Comparison of ENCODE assay signal across 44 cellular contexts in the genomic region with DNA sequence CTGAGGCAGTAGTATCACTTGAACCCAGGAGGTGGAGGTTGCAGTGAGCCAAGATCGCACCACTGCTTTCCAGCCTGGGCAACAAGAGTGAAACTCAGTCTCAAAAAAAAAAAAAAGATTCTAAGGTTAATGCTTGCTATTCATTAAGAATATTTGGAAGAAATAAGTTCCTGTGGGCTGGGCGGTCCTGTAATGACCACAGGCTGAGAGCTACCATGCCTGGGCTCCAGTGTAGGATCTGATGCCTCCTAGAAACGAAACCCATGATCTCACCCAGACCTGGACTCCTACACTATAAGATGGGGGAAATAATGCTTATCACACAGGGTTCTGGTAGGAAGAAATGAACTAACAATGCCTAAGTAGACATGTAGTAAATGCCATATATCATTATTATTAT. TPM values are rescaled to one million over a fixed set of nuclear protein-coding genes. Genes with fewer than 3 reads are reported as not detected.
"Had no signal": no experiment of that assay in that cellular context is flagged by ENCODE, and none has a peak within 500 bp of the region (broad histone marks: within the 10 kb centered on the region; RNA-seq: fewer than 3 reads in every experiment).

No MANE protein-coding gene starts in this region.

- H3K36me3 ChIP-seq: brain microvascular endothelial cell, breast epithelium had no signal

- H3K36me3 Mint-ChIP-seq: activated naive CD8-positive, alpha-beta T cell; activated naive CD8-positive, alpha-beta T cell treated with anti-CD3 and anti-CD28 coated beads, Interleukin-2, amount 10 ng/mL, durations not matched to agents 7 days and 5 days had no signal

- DNase-seq: activated effector memory CD4-positive, alpha-beta T cell treated with anti-CD3 and anti-CD28 coated beads, Interleukin-2, amount 50 U/mL, for 16 hours; activated effector memory CD4-positive, alpha-beta T cell treated with Interleukin-2 at 50 U/mL for 16 hours; activated gamma-delta T cell; activated gamma-delta T cell treated with Interleukin-2 at 50 U/mL for 16 hours; activated naive CD4-positive, alpha-beta T cell; activated naive CD4-positive, alpha-beta T cell treated with anti-CD3 and anti-CD28 coated beads for 36 hours; activated naive CD4-positive, alpha-beta T cell treated with anti-CD3 and anti-CD28 coated beads, Interleukin-2, amount 10 ng/mL, durations not matched to agents 7 days and 5 days; activated naive CD4-positive, alpha-beta T cell treated with anti-CD3 and anti-CD28 coated beads, Interleukin-2, amount 50 U/mL, for 16 hours; activated naive CD4-positive, alpha-beta T cell treated with Interleukin-2 at 50 U/mL for 16 hours; activated naive CD8-positive, alpha-beta T cell treated with anti-CD3 and anti-CD28 coated beads for 36 hours; activated naive CD8-positive, alpha-beta T cell treated with anti-CD3 and anti-CD28 coated beads, Interleukin-2, amount 10 ng/mL, durations not matched to agents 7 days and 5 days; activated naive CD8-positive, alpha-beta T cell treated with anti-CD3 and anti-CD28 coated beads, Interleukin-2, amount 50 U/mL, for 24 hours; activated T-cell treated with anti-CD3 and anti-CD28 coated beads, Interleukin-2, amount 50 U/mL, for 1 hour; activated T-cell treated with anti-CD3 and anti-CD28 coated beads, Interleukin-2, amount 50 U/mL, for 24 hours; activated T-cell treated with anti-CD3 and anti-CD28 coated beads, Interleukin-2, amount 50 U/mL, for 4 hours; activated T-cell treated with anti-CD3 and anti-CD28 coated beads, Interleukin-2, amount 50 U/mL, for 48 hours; activated T-cell treated with anti-CD3 and anti-CD28 coated beads, Interleukin-2, amount 50 U/mL, for 72 hours; adrenal gland; amniotic stem cell; amygdala; anterior cingulate cortex; aorta; body of pancreas; brain microvascular endothelial cell; caudate nucleus; central memory CD4-positive, alpha-beta T cell; cerebellar nuclear complex had no signal

- H3K4me3 ChIP-seq: adrenal gland, ascending aorta, body of pancreas, breast epithelium, cardiac muscle cell had no signal

- H3K4me1 ChIP-seq: adrenal gland, ascending aorta, body of pancreas, breast epithelium had no signal

- H3K27ac Mint-ChIP-seq: activated naive CD4-positive, alpha-beta T cell treated with anti-CD3 and anti-CD28 coated beads for 36 hours; activated naive CD4-positive, alpha-beta T cell treated with anti-CD3 and anti-CD28 coated beads, Interleukin-2, amount 10 ng/mL, durations not matched to agents 7 days and 5 days; activated naive CD4-positive, alpha-beta T cell treated with anti-CD3 and anti-CD28 coated beads, Interleukin-2, amount 50 U/mL, for 24 hours; activated naive CD4-positive, alpha-beta T cell treated with anti-CD3 and anti-CD28 coated beads, Interleukin-2, amount 50 U/mL, for 72 hours; activated naive CD8-positive, alpha-beta T cell; activated naive CD8-positive, alpha-beta T cell treated with anti-CD3 and anti-CD28 coated beads for 36 hours; activated naive CD8-positive, alpha-beta T cell treated with anti-CD3 and anti-CD28 coated beads, Interleukin-2, amount 10 ng/mL, durations not matched to agents 7 days and 5 days; activated naive CD8-positive, alpha-beta T cell treated with anti-CD3 and anti-CD28 coated beads, Interleukin-2, amount 50 U/mL, for 24 hours; activated T-cell treated with anti-CD3 and anti-CD28 coated beads, Interleukin-2, amount 50 U/mL, for 24 hours; activated T-cell treated with anti-CD3 and anti-CD28 coated beads, Interleukin-2, amount 50 U/mL, for 72 hours; activated T-helper 17 cell treated with anti-CD3 and anti-CD28 coated beads, Interleukin-2, amount 50 U/mL, for 72 hours; activated T-helper 2 cell treated with anti-CD3 and anti-CD28 coated beads, Interferon-gamma antibody, Interleukin-2, Interleukin-4, amounts not matched to agents 10 μg/mL and 5 μg/mL and 100 μg/mL, durations not matched to agents 14 hours and 24 hours and 36 hours; brain had no signal

- ATAC-seq: activated naive CD4-positive, alpha-beta T cell treated with anti-CD3 and anti-CD28 coated beads, Interleukin-2, amount 50 U/mL, for 72 hours; activated naive CD8-positive, alpha-beta T cell treated with anti-CD3 and anti-CD28 coated beads, Interleukin-2, amount 50 U/mL, for 24 hours; activated T-cell treated with anti-CD3 and anti-CD28 coated beads, Interleukin-2, amount 50 U/mL, for 4 hours; activated T-cell treated with anti-CD3 and anti-CD28 coated beads, Interleukin-2, amount 50 U/mL, for 72 hours; activated T-helper 17 cell treated with anti-CD3 and anti-CD28 coated beads, Interleukin-2, amount 50 U/mL, for 72 hours; body of pancreas had no signal

- H3K4me1 Mint-ChIP-seq: activated naive CD4-positive, alpha-beta T cell treated with anti-CD3 and anti-CD28 coated beads, Interleukin-2, amount 10 ng/mL, durations not matched to agents 7 days and 5 days; activated naive CD4-positive, alpha-beta T cell treated with anti-CD3 and anti-CD28 coated beads, Interleukin-2, amount 50 U/mL, for 24 hours; activated naive CD8-positive, alpha-beta T cell treated with anti-CD3 and anti-CD28 coated beads, Interleukin-2, amount 10 ng/mL, durations not matched to agents 7 days and 5 days; activated naive CD8-positive, alpha-beta T cell treated with anti-CD3 and anti-CD28 coated beads, Interleukin-2, amount 50 U/mL, for 24 hours; activated T-helper 17 cell treated with anti-CD3 and anti-CD28 coated beads, Interleukin-2, amount 50 U/mL, for 72 hours; brain; central memory CD8-positive, alpha-beta T cell had no signal

- H3K27ac ChIP-seq: adrenal gland, ascending aorta, body of pancreas, brain microvascular endothelial cell, breast epithelium, cardiac muscle cell had no signal

- H3K4me3 Mint-ChIP-seq: activated naive CD4-positive, alpha-beta T cell treated with anti-CD3 and anti-CD28 coated beads for 36 hours; activated naive CD4-positive, alpha-beta T cell treated with anti-CD3 and anti-CD28 coated beads, Interleukin-2, amount 10 ng/mL, durations not matched to agents 7 days and 5 days; activated naive CD4-positive, alpha-beta T cell treated with anti-CD3 and anti-CD28 coated beads, Interleukin-2, amount 50 U/mL, for 24 hours; activated naive CD8-positive, alpha-beta T cell; activated naive CD8-positive, alpha-beta T cell treated with anti-CD3 and anti-CD28 coated beads for 36 hours; activated naive CD8-positive, alpha-beta T cell treated with anti-CD3 and anti-CD28 coated beads, Interleukin-2, amount 10 ng/mL, durations not matched to agents 7 days and 5 days; activated naive CD8-positive, alpha-beta T cell treated with anti-CD3 and anti-CD28 coated beads, Interleukin-2, amount 50 U/mL, for 24 hours; activated T-cell treated with anti-CD3 and anti-CD28 coated beads, Interleukin-2, amount 50 U/mL, for 24 hours; activated T-cell treated with anti-CD3 and anti-CD28 coated beads, Interleukin-2, amount 50 U/mL, for 4 hours; activated T-cell treated with anti-CD3 and anti-CD28 coated beads, Interleukin-2, amount 50 U/mL, for 72 hours; activated T-helper 1 cell treated with anti-CD3 and anti-CD28 coated beads, Interleukin-12 subunit alpha, Interleukin-12 subunit beta, Interleukin-2, Interleukin-4 antibody, amounts not matched to agents 30 ng/mL and 10 ng/mL and 1 ng/mL, durations not matched to agents 14 hours and 24 hours and 36 hours; activated T-helper 17 cell treated with anti-CD3 and anti-CD28 coated beads, Interleukin-2, amount 50 U/mL, for 72 hours; brain; central memory CD8-positive, alpha-beta T cell had no signal

- H3K9me3 ChIP-seq: adrenal gland, ascending aorta, body of pancreas, breast epithelium had no signal

- H3K27me3 ChIP-seq: adrenal gland, ascending aorta, body of pancreas, brain microvascular endothelial cell, breast epithelium, cardiac muscle cell had no signal

- H3K27me3 Mint-ChIP-seq: activated naive CD4-positive, alpha-beta T cell treated with anti-CD3 and anti-CD28 coated beads, Interleukin-2, amount 10 ng/mL, durations not matched to agents 7 days and 5 days; activated naive CD4-positive, alpha-beta T cell treated with anti-CD3 and anti-CD28 coated beads, Interleukin-2, amount 50 U/mL, for 24 hours; activated naive CD8-positive, alpha-beta T cell; activated naive CD8-positive, alpha-beta T cell treated with anti-CD3 and anti-CD28 coated beads for 36 hours; activated naive CD8-positive, alpha-beta T cell treated with anti-CD3 and anti-CD28 coated beads, Interleukin-2, amount 10 ng/mL, durations not matched to agents 7 days and 5 days; activated naive CD8-positive, alpha-beta T cell treated with anti-CD3 and anti-CD28 coated beads, Interleukin-2, amount 50 U/mL, for 24 hours; activated T-cell treated with anti-CD3 and anti-CD28 coated beads, Interleukin-2, amount 50 U/mL, for 24 hours; activated T-helper 17 cell treated with anti-CD3 and anti-CD28 coated beads, Interleukin-2, amount 50 U/mL, for 72 hours; brain; central memory CD8-positive, alpha-beta T cell had no signal

RNA-seq across cellular contexts. Expression of a gene that starts 41.2 kb away (rescaled TPM):
- total RNA-seq: activated naive CD4-positive, alpha-beta T cell treated with anti-CD3 and anti-CD28 coated beads for 36 hours; activated naive CD4-positive, alpha-beta T cell treated with anti-CD3 and anti-CD28 coated beads, Interleukin-2, amount 50 U/mL, for 72 hours; activated naive CD8-positive, alpha-beta T cell treated with anti-CD3 and anti-CD28 coated beads for 36 hours; activated naive CD8-positive, alpha-beta T cell treated with anti-CD3 and anti-CD28 coated beads, Interleukin-2, amount 10 ng/mL, durations not matched to agents 7 days and 5 days; activated T-cell treated with anti-CD3 and anti-CD28 coated beads, Interleukin-2, amount 50 U/mL, for 4 hours; activated T-cell treated with anti-CD3 and anti-CD28 coated beads, Interleukin-2, amount 50 U/mL, for 72 hours; activated T-helper 1 cell treated with anti-CD3 and anti-CD28 coated beads, Interleukin-12 subunit alpha, Interleukin-12 subunit beta, Interleukin-2, Interleukin-4 antibody, amounts not matched to agents 30 ng/mL and 10 ng/mL and 1 ng/mL, durations not matched to agents 14 hours and 24 hours and 36 hours; activated T-helper 17 cell treated with anti-CD3 and anti-CD28 coated beads, Interleukin-2, amount 50 U/mL, for 72 hours; activated T-helper 2 cell treated with anti-CD3 and anti-CD28 coated beads, Interferon-gamma antibody, Interleukin-2, Interleukin-4, amounts not matched to agents 10 μg/mL and 5 μg/mL and 100 μg/mL, durations not matched to agents 14 hours and 24 hours and 36 hours; adrenal gland; aorta; ascending aorta; astrocyte; body of pancreas; breast epithelium; bronchial epithelial cell; cardiac muscle cell; cardiac septum; cerebellum; chondrocyte had no signal
- polyA plus RNA-seq: adipose tissue, adrenal gland, aorta, cardiac muscle cell had no signal
